ENCODE assay signal across 18 cellular contexts in the genomic region with DNA sequence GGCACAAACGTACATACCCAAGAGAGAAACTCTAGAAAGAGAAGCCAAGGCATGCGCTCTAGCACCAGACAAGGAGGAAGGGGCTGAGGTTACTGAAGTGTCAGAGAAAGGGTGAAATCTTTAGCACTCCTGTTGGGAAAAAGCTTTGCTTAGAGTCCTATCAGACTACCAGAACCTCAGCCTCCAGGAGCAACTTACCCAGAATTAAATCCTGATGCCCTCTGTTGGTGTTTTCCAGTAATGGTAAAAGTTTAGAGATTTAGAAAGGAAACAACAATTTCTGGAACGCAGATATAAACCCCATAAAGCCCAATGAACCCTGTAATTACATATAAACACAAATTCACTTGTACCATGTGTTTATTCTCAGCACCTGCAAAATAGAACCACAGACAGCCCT. TPM values are rescaled to one million over a fixed set of nuclear protein-coding genes. Genes with fewer than 3 reads are reported as not detected.
A peak's percentile ranks its signal among the peaks of the same experiment; 100 is the strongest.
DNase-seq lines count a peak whose midpoint lies in the region; ATAC-seq and TF ChIP-seq lines count a peak whose summit lies in the region.
"Had no signal": no experiment of that assay in that cellular context is flagged by ENCODE, and none has a peak within 500 bp of the region (broad histone marks: within the 10 kb centered on the region; RNA-seq: fewer than 3 reads in every experiment).

No MANE protein-coding gene starts in this region.

- H3K14ac ChIP-seq in H9 (ENCODE audit: insufficient read depth, low read length): no peak overlapping the region

- TF ChIP-seq CTCF in BE2C (IDR thresholded peaks at IDR 0.05; ENCODE audit: low read depth, low read length): peak; percentile 48
- TF ChIP-seq CTCF in H9 (conservative IDR thresholded peaks at IDR 0.05): peak; percentile 64
- peak; percentile 28; the same call in 1 of the 2 replicates for TF ChIP-seq CTCF in PC-9 (conservative IDR thresholded peaks at IDR 0.05)

- no peak overlapping the region for H3K4ac ChIP-seq in H9 (ENCODE audit: low read depth, low read length)

- CTCF ChIA-PET in PC-9 (lab: Charles Lee): no interaction called here

- no peak overlapping the region for H4K91ac ChIP-seq in H9 (ENCODE audit: insufficient read length, low read depth, low read length)

- H4K8ac ChIP-seq in H9 (replicated peaks; ENCODE audit: insufficient read length, low read depth, low read length): no peak overlapping the region

- H2BK15ac ChIP-seq in H9 (ENCODE audit: low read depth, low read length): no peak overlapping the region

- no peaks in the 10 kb centered on the region for H3K79me1 ChIP-seq in H9 (ENCODE audit: insufficient read depth, low read depth, low read length, poor library complexity, severe bottlenecking)

- no peak overlapping the region for H3K23ac ChIP-seq in H9 (ENCODE audit: insufficient read length, low read depth, low read length)

- H2BK12ac ChIP-seq in H9 (ENCODE audit: insufficient read length, low read depth, low read length): no peak overlapping the region

- H3K9me3 Mint-ChIP-seq in H9: no peaks in the 10 kb centered on the region
- H3K9me3 Mint-ChIP-seq: stimulated activated naive CD8-positive, alpha-beta T cell treated with anti-CD3 and anti-CD28 coated beads, Interleukin-15, Interleukin-2, amounts not matched to agents 100 ng/mL and 50 ng/mL, for 24 hours had no signal

- H3T11ph ChIP-seq in H9 (ENCODE audit: low read length): no peak overlapping the region

- DNase-seq in BE2C: no peak
- no peak for DNase-seq in H9
- DNase-seq in PC-9: peak in 1 of 2 experiments; percentile 40
- DNase-seq in iris pigment epithelial cell (ENCODE audit: low read depth): peak; percentile 1
- no peak for DNase-seq in activated T-cell treated with anti-CD3 and anti-CD28 coated beads, Interleukin-2, amount 50 U/mL, for 1 hour
- no peak for DNase-seq in central memory CD4-positive, alpha-beta T cell
- DNase-seq: cerebellar nuclear complex, GDM1, head of caudate nucleus, NCI-H1048, SHP77 treated with DMSO at 0.1 percent for 48 hours had no signal

- ATAC-seq in HG03108 (IDR thresholded peaks at IDR 0.05; ENCODE audit: unreplicated experiment) (no peak), GM21447 (IDR thresholded peaks at IDR 0.05; ENCODE audit: unreplicated experiment) (no peak)

- H3K79me2 ChIP-seq in H9 (ENCODE audit: insufficient read depth, low read length) (no peaks in the 10 kb centered on the region), PC-9 (ENCODE audit: low read depth) (no peaks in the 10 kb centered on the region)

- H3K27ac ChIP-seq in H9 (ENCODE audit: insufficient read length, low read depth, low read length): no peak overlapping the region
- H3K27ac ChIP-seq in PC-9: no peak overlapping the region
- H3K27ac ChIP-seq: BLaER1, epithelial cell of prostate had no signal

- no peaks in the 10 kb centered on the region for H3K23me2 ChIP-seq in H9 (ENCODE audit: insufficient read length, low read depth, low read length, poor library complexity, severe bottlenecking)

- no peak overlapping the region for H3K4me3 ChIP-seq in BE2C (ENCODE audit: low read depth, low read length)
- no peak overlapping the region for H3K4me3 ChIP-seq in PC-9
- H3K4me3 ChIP-seq: BLaER1, HAP-1 had no signal

- no peak overlapping the region for H3K4me3 Mint-ChIP-seq in H9
- H3K4me3 Mint-ChIP-seq: activated naive CD8-positive, alpha-beta T cell; stimulated activated naive CD8-positive, alpha-beta T cell treated with anti-CD3 and anti-CD28 coated beads, Interleukin-15, Interleukin-2, amounts not matched to agents 100 ng/mL and 50 ng/mL, for 24 hours had no signal

- no peak overlapping the region for H3K4me2 ChIP-seq in H9 (ENCODE audit: insufficient read depth, insufficient read length, low read length)
- H3K4me2 ChIP-seq in PC-9: no peak overlapping the region
- H3K4me2 ChIP-seq: BLaER1 had no signal

- H4K20me1 ChIP-seq in H9 (ENCODE audit: control insufficient read depth, insufficient read depth, insufficient read length) (no peaks in the 10 kb centered on the region), PC-9 (ENCODE audit: insufficient read depth) (no peaks in the 10 kb centered on the region; the same call in 1 of the 2 replicates)
- H4K20me1 ChIP-seq: BLaER1 had no signal

- WGBS in H9 (ENCODE audit: extremely low coverage, insufficient read length, low lambda C conversion rate): no CpG with 5 or more reads among the region's 3 CpGs

- no peaks in the 10 kb centered on the region for H3F3A ChIP-seq in PC-9 (ENCODE audit: insufficient read depth, low read depth)

- no TSS peak for BruUV-seq in PC-9 (replicated peaks; lab: Mats Ljungman, UMichigan)

- no peak overlapping the region for H3K27ac Mint-ChIP-seq in H9
- H3K27ac Mint-ChIP-seq: activated naive CD8-positive, alpha-beta T cell; stimulated activated naive CD8-positive, alpha-beta T cell treated with anti-CD3 and anti-CD28 coated beads, Interleukin-15, Interleukin-2, amounts not matched to agents 100 ng/mL and 50 ng/mL, for 24 hours had no signal

- POLR2A ChIA-PET in PC-9 (lab: Charles Lee; ENCODE audit: unreplicated experiment): no interaction called here

- H2BK20ac ChIP-seq in H9 (ENCODE audit: low read depth, low read length, poor library complexity, severe bottlenecking): no peak overlapping the region

- H2AFZ ChIP-seq in H9 (ENCODE audit: low read length): no peak overlapping the region
- H2AFZ ChIP-seq in PC-9: no peak overlapping the region

- no peak overlapping the region for H2AK5ac ChIP-seq in H9 (ENCODE audit: insufficient read length, low read length)

- H3K27me3 ChIP-seq in BE2C (no peaks in the 10 kb centered on the region), H9 (ENCODE audit: insufficient read depth, low read length) (no peaks in the 10 kb centered on the region), PC-9 (ENCODE audit: insufficient read depth, low read depth) (no peaks in the 10 kb centered on the region)
- H3K27me3 ChIP-seq: BLaER1 had no signal

- no peak overlapping the region for H3K56ac ChIP-seq in H9 (ENCODE audit: insufficient read length, low read depth, low read length)

- peaks cover 0 to 2% of the 10 kb centered on the region in 2 experiments; a peak in 1 of 4 replicates for H3K4me1 Mint-ChIP-seq in H9

- H3K18ac ChIP-seq in H9 (ENCODE audit: insufficient read length, low read depth, low read length): no peak overlapping the region

- H3K9me2 ChIP-seq in PC-9 (ENCODE audit: insufficient read depth): no peaks in the 10 kb centered on the region

- H3K4me1 ChIP-seq in BE2C: no peaks in the 10 kb centered on the region
- H3K4me1 ChIP-seq in H9 (ENCODE audit: insufficient read depth, low read length): no peaks in the 10 kb centered on the region
- H3K4me1 ChIP-seq in PC-9 (replicated peaks; ENCODE audit: insufficient read depth): no peaks in the 10 kb centered on the region
- H3K4me1 ChIP-seq: BLaER1, HAP-1 had no signal

- intact Hi-C loops in PC-9 (cut with micrococcal nuclease; ENCODE audit: unreplicated experiment): no loop called here

- H3K36me3 ChIP-seq in BE2C: no peaks in the 10 kb centered on the region
- H3K36me3 ChIP-seq in PC-9 (ENCODE audit: low read depth): no peaks in the 10 kb centered on the region
- H3K36me3 ChIP-seq: BLaER1, HAP-1 had no signal

- no peak overlapping the region for H2BK5ac ChIP-seq in H9 (ENCODE audit: insufficient read length, low read length)

- H4K5ac ChIP-seq in H9 (ENCODE audit: insufficient read length, low read depth, low read length): no peak overlapping the region

- H2BK120ac ChIP-seq in H9 (ENCODE audit: low read depth, low read length, poor library complexity, severe bottlenecking): no peak overlapping the region

- H3K9me3 ChIP-seq in BE2C (no peaks in the 10 kb centered on the region), H9 (ENCODE audit: control insufficient read depth, low read depth, low read length) (no peaks in the 10 kb centered on the region), PC-9 (ENCODE audit: insufficient read depth, low read depth) (no peaks in the 10 kb centered on the region)
- H3K9me3 ChIP-seq: BLaER1, HAP-1 had no signal

- H3K27me3 Mint-ChIP-seq in H9 (ENCODE audit: low read depth): peaks cover 12% of the 10 kb centered on the region; the same call in 1 of the 2 replicates
- H3K27me3 Mint-ChIP-seq: activated naive CD8-positive, alpha-beta T cell; stimulated activated naive CD8-positive, alpha-beta T cell treated with anti-CD3 and anti-CD28 coated beads, Interleukin-15, Interleukin-2, amounts not matched to agents 100 ng/mL and 50 ng/mL, for 24 hours had no signal

- no peaks in the 10 kb centered on the region for H3K36me3 Mint-ChIP-seq in H9 (ENCODE audit: insufficient read depth in 1 of 3, low read depth in 3 of 3)
- H3K36me3 Mint-ChIP-seq: activated naive CD8-positive, alpha-beta T cell had no signal

- no peak overlapping the region for H3K9ac ChIP-seq in H9 (ENCODE audit: extremely low read depth, insufficient read length, low read length)
- H3K9ac ChIP-seq: BLaER1 had no signal

RNA-seq across cellular contexts. Expression of a gene that starts 33.2 kb away (rescaled TPM):
- polyA plus RNA-seq in BE2C (2012; ENCODE audit: insufficient read depth, insufficient read length, low read depth): 53.7 TPM
- total RNA-seq in H9 (2021) (9.7 and 10.1 TPM in 2 replicates), PC-9 (2021) (6.2 and 6.5 TPM in 2 replicates)
